17 cellular contexts compared by ENCODE assay signal in genomic region chr21:28953247-28953646, GRCh38.
DNase-seq lines count a peak whose midpoint lies in the region; ATAC-seq lines count a peak whose summit lies in the region.
"Had no signal": no experiment of that assay in that cellular context is flagged by ENCODE, and none has a peak within 500 bp of the region (broad histone marks: within the 10 kb centered on the region; RNA-seq: fewer than 3 reads in every experiment).

No MANE protein-coding gene starts in this region.

- H3K27me3 Mint-ChIP-seq in activated T-cell treated with anti-CD3 and anti-CD28 coated beads, Interleukin-2, amount 50 U/mL, for 24 hours: no peaks in the 10 kb centered on the region
- H3K27me3 Mint-ChIP-seq in stimulated activated naive B cell treated with anti-CD40 and anti-IgM and Interleukin-4, amounts not matched to agents 10 μg/mL and 1 μg/mL and 100 μg/mL, for 72 hours: no peaks in the 10 kb centered on the region
- H3K27me3 Mint-ChIP-seq: activated naive CD8-positive, alpha-beta T cell; brain; dendritic cell treated with granulocyte-macrophage colony-stimulating factor and Interleukin-4, amounts not matched to agents 40 ng/mL and 50 ng/mL, for 4 days had no signal

- ATAC-seq in GM21381 (IDR thresholded peaks at IDR 0.05; ENCODE audit: unreplicated experiment) (peak; percentile 51), HG02973 (IDR thresholded peaks at IDR 0.05; ENCODE audit: unreplicated experiment) (peak; percentile 67), GM21515 (IDR thresholded peaks at IDR 0.05; ENCODE audit: unreplicated experiment) (no peak)
- peak; percentile 65 to 66 for ATAC-seq in stimulated activated naive B cell treated with anti-CD40 and anti-IgM and Interleukin-4, amounts not matched to agents 10 μg/mL and 1 μg/mL and 100 μg/mL, for 72 hours (replicated peaks)
- ATAC-seq: mucosa of descending colon had no signal

- H3K4me1 Mint-ChIP-seq in activated T-cell treated with anti-CD3 and anti-CD28 coated beads, Interleukin-2, amount 50 U/mL, for 24 hours (ENCODE audit: low read depth): peaks cover 23% of the 10 kb centered on the region
- H3K4me1 Mint-ChIP-seq in stimulated activated naive B cell treated with anti-CD40 and anti-IgM and Interleukin-4, amounts not matched to agents 10 μg/mL and 1 μg/mL and 100 μg/mL, for 72 hours: peaks cover 3 to 9% of the 10 kb centered on the region in 2 donors
- H3K4me1 Mint-ChIP-seq: brain, H9 had no signal

- H3K36me3 Mint-ChIP-seq in activated T-cell treated with anti-CD3 and anti-CD28 coated beads, Interleukin-2, amount 50 U/mL, for 24 hours (ENCODE audit: low read depth): peaks cover 87% of the 10 kb centered on the region
- H3K36me3 Mint-ChIP-seq in stimulated activated naive B cell treated with anti-CD40 and anti-IgM and Interleukin-4, amounts not matched to agents 10 μg/mL and 1 μg/mL and 100 μg/mL, for 72 hours: peaks cover 37 to 43% of the 10 kb centered on the region in 2 donors

- no peak for DNase-seq in activated T-cell treated with anti-CD3 and anti-CD28 coated beads, Interleukin-2, amount 50 U/mL, for 24 hours
- DNase-seq in activated T-cell treated with anti-CD3 and anti-CD28 coated beads, Interleukin-2, amount 50 U/mL, for 48 hours: no peak
- no peak for DNase-seq in stimulated activated naive B cell treated with anti-CD40 and anti-IgM and Interleukin-4, amounts not matched to agents 10 μg/mL and 1 μg/mL and 100 μg/mL, for 72 hours
- DNase-seq in activated CD8-positive, alpha-beta memory T cell treated with anti-CD3 and anti-CD28 coated beads, Interleukin-2, amount 50 U/mL, for 48 hours: no peak
- no peak for DNase-seq in LoVo (ENCODE audit: low spot score)
- DNase-seq: activated CD4-positive, CD25-positive, alpha-beta regulatory T cell treated with anti-CD3 and anti-CD28 coated beads, Interleukin-2, amount 50 U/mL, for 72 hours; DMS 273 treated with DMSO at 0.1 percent for 48 hours; H9; mucosa of descending colon; NCI-H187 treated with DMSO at 0.1 percent for 48 hours; NCI-H510A treated with DMSO at 0.1 percent for 48 hours had no signal

- H3K9me3 Mint-ChIP-seq in activated T-cell treated with anti-CD3 and anti-CD28 coated beads, Interleukin-2, amount 50 U/mL, for 24 hours: no peaks in the 10 kb centered on the region
- no peaks in the 10 kb centered on the region for H3K9me3 Mint-ChIP-seq in stimulated activated naive B cell treated with anti-CD40 and anti-IgM and Interleukin-4, amounts not matched to agents 10 μg/mL and 1 μg/mL and 100 μg/mL, for 72 hours
- H3K9me3 Mint-ChIP-seq: brain; dendritic cell treated with granulocyte-macrophage colony-stimulating factor and Interleukin-4, amounts not matched to agents 40 ng/mL and 50 ng/mL, for 4 days; H9 had no signal

- H3K4me3 Mint-ChIP-seq in activated T-cell treated with anti-CD3 and anti-CD28 coated beads, Interleukin-2, amount 50 U/mL, for 24 hours: no peak overlapping the region
- no peak overlapping the region for H3K4me3 Mint-ChIP-seq in stimulated activated naive B cell treated with anti-CD40 and anti-IgM and Interleukin-4, amounts not matched to agents 10 μg/mL and 1 μg/mL and 100 μg/mL, for 72 hours
- H3K4me3 Mint-ChIP-seq: activated naive CD8-positive, alpha-beta T cell; brain; dendritic cell treated with granulocyte-macrophage colony-stimulating factor and Interleukin-4, amounts not matched to agents 40 ng/mL and 50 ng/mL, for 4 days; H9 had no signal

- H3K27ac Mint-ChIP-seq in activated T-cell treated with anti-CD3 and anti-CD28 coated beads, Interleukin-2, amount 50 U/mL, for 24 hours: peak overlapping the region; percentile 3
- no peak overlapping the region for H3K27ac Mint-ChIP-seq in stimulated activated naive B cell treated with anti-CD40 and anti-IgM and Interleukin-4, amounts not matched to agents 10 μg/mL and 1 μg/mL and 100 μg/mL, for 72 hours
- H3K27ac Mint-ChIP-seq: activated naive CD8-positive, alpha-beta T cell; brain; dendritic cell treated with granulocyte-macrophage colony-stimulating factor and Interleukin-4, amounts not matched to agents 40 ng/mL and 50 ng/mL, for 4 days; H9 had no signal
